Comparison of ENCODE assay signal across 19 cellular contexts in the genomic region with DNA sequence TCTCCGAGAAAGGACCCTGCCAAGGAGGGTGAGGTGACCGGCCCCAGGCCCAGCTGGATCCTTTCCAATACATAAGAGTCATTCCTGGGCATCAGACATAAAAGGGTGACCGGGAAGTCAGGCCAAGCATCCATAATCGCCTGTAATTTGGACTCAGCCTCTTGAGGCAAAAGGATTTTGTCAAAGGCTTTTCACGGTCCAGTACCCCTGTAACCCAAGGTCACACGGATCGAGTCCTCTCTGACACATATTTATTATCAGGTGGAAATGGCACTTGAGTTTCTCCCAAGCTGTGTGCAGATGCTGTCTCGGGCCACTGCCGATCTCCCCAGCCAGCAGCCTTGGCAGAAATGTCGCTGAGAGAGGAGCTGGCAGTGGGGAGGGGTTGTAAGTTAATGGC.
A peak's percentile ranks its signal among the peaks of the same experiment; 100 is the strongest.
DNase-seq lines count a peak whose midpoint lies in the region; FAIRE-seq lines count a peak whose summit lies in the region.
"Had no signal": no experiment of that assay in that cellular context is flagged by ENCODE, and none has a peak within 500 bp of the region (broad histone marks: within the 10 kb centered on the region; RNA-seq: fewer than 3 reads in every experiment).

No MANE protein-coding gene starts in this region.

- H3K4me3 Mint-ChIP-seq in immature natural killer cell, result no peak overlapping the region

- peak; percentile 79 for FAIRE-seq in urothelium cell line (lab: Jason Lieb, UNC)
- FAIRE-seq: GM12891, GM18507 had no signal

- DNase-seq in NCI-H524 (lab: John Stamatoyannopoulos, UW) (peak; percentile 61 to 77), NCI-H524 treated with DMSO at 0.1 percent for 48 hours (lab: John Stamatoyannopoulos, UW) (no peak), NCI-H2227 treated with DMSO at 0.1 percent for 48 hours (lab: John Stamatoyannopoulos, UW) (peak; percentile 6), left kidney (ENCODE audit: low read depth, low spot score) (peak; percentile 74), urothelium cell line (ENCODE audit: low spot score) (no peak), immature natural killer cell (no peak), NOMO-1 treated with dmso at 0.1 percent for 144 hours (lab: John Stamatoyannopoulos, UW; ENCODE audit: unreplicated experiment) (no peak)
- DNase-seq in activated CD8-positive, alpha-beta memory T cell treated with anti-CD3 and anti-CD28 coated beads, Interleukin-2, amount 50 U/mL, for 4 hours, result no peak
- DNase-seq: C1 segment of cervical spinal cord, DMS 273 treated with DMSO at 0.1 percent for 48 hours, GF-D8, IMR-90, Karpas-422, NCI-H1436 treated with DMSO at 0.1 percent for 48 hours, NCI-H2081 treated with DMSO at 0.1 percent for 48 hours, NCI-H526, OCI-M1 had no signal

- H3K4me1 Mint-ChIP-seq in immature natural killer cell, result peaks cover 8 to 13% of the 10 kb centered on the region in 2 donors

- peaks cover 0 to 4% (median 4%) of the 10 kb centered on the region in 3 donors for H3K27me3 Mint-ChIP-seq in immature natural killer cell (ENCODE audit: low read depth in 3 of 3)

- H3K27ac Mint-ChIP-seq in immature natural killer cell, result no peak overlapping the region

- H3K36me3 Mint-ChIP-seq in immature natural killer cell, result no peaks in the 10 kb centered on the region

- H3K9me3 Mint-ChIP-seq in immature natural killer cell, result no peaks in the 10 kb centered on the region

Comparison
In these comparisons a context has a peak if more than half of its experiments do, and no peak if none do; other contexts are left out.
1. DNase-seq: peak in NCI-H524 (2 of 2), NCI-H2227 treated with DMSO at 0.1 percent for 48 hours (single experiment) and left kidney (single experiment); none in NCI-H524 treated with DMSO at 0.1 percent for 48 hours (single experiment), urothelium cell line (single experiment), immature natural killer cell (0 of 3), activated CD8-positive, alpha-beta memory T cell treated with anti-CD3 and anti-CD28 coated beads, Interleukin-2, amount 50 U/mL, for 4 hours (single experiment) and NOMO-1 treated with dmso at 0.1 percent for 144 hours (single experiment).